Comparison of ENCODE assay signal across 1 cellular context in genomic region chr10:5370493-5371317, GRCh38.
TF ChIP-seq lines count a peak whose summit lies in the region.

No MANE protein-coding gene starts in this region.

TF ChIP-seq in HEK293, 187 proteins besides CTCF, POLR2A, EP300 and RAD21 (continued from another document):
- TF ChIP-seq GLI4 (tag by site-specific recombination; IDR thresholded peaks at IDR 0.05): no peak
- TF ChIP-seq, protein P1, sequence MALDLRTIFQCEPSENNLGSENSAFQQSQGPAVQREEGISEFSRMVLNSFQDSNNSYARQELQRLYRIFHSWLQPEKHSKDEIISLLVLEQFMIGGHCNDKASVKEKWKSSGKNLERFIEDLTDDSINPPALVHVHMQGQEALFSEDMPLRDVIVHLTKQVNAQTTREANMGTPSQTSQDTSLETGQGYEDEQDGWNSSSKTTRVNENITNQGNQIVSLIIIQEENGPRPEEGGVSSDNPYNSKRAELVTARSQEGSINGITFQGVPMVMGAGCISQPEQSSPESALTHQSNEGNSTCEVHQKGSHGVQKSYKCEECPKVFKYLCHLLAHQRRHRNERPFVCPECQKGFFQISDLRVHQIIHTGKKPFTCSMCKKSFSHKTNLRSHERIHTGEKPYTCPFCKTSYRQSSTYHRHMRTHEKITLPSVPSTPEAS (tag by site-specific recombination; IDR thresholded peaks at IDR 0.05): peak; percentile 98
- no peak for TF ChIP-seq TRIM28 (IDR thresholded peaks at IDR 0.05; ENCODE audit: borderline replicate concordance, low read length)
TF ChIP-seq in HEK293: peak in this region for 3.
